Comparison of ENCODE assay signal across 7 cellular contexts in genomic region chr14:104723651-104724406, GRCh38. TPM values are rescaled to one million over a fixed set of nuclear protein-coding genes. Genes with fewer than 3 reads are reported as not detected.
DNase-seq lines count a peak whose midpoint lies in the region; ATAC-seq, FAIRE-seq and TF ChIP-seq lines count a peak whose summit lies in the region.

Gene ADSS1, plus strand, starts transcription at chr14:104724229. Its CDS starts 42 bp downstream, at chr14:104724271.

- H3K27me3 Mint-ChIP-seq in activated naive CD4-positive, alpha-beta T cell treated with anti-CD3 and anti-CD28 coated beads for 36 hours (ENCODE audit: low read depth): no peaks in the 10 kb centered on the region

- peak; percentile 94 for DNase-seq in GM12892 (ENCODE audit: insufficient read length)
- DNase-seq in RPMI8226: peak; percentile 70
- DNase-seq in activated naive CD4-positive, alpha-beta T cell treated with anti-CD3 and anti-CD28 coated beads for 36 hours: peak; percentile 53
- DNase-seq in cardiac muscle cell (ENCODE audit: low read depth in 1 of 2, low spot score in 1 of 2): peak; percentile 55 to 84
- DNase-seq in pons (ENCODE audit: low spot score): peak; percentile 46

- H3K36me3 ChIP-seq in cardiac muscle cell (no peaks in the 10 kb centered on the region), urinary bladder (ENCODE audit: insufficient read depth) (peaks cover 1% of the 10 kb centered on the region)

- no peaks in the 10 kb centered on the region for H3K9me3 Mint-ChIP-seq in activated naive CD4-positive, alpha-beta T cell treated with anti-CD3 and anti-CD28 coated beads for 36 hours

- TF ChIP-seq POLR2A in GM12892 (IDR thresholded peaks at IDR 0.05; ENCODE audit: low read depth, low read length): no peak

- no peak within 1 kb of the TSS for H3K27ac Mint-ChIP-seq in activated naive CD4-positive, alpha-beta T cell treated with anti-CD3 and anti-CD28 coated beads for 36 hours

- H3K27ac ChIP-seq in cardiac muscle cell (peak within 1 kb of the TSS; percentile 90), urinary bladder (ENCODE audit: low read depth) (peak within 1 kb of the TSS; percentile 40)

- H3K36me3 Mint-ChIP-seq in activated naive CD4-positive, alpha-beta T cell treated with anti-CD3 and anti-CD28 coated beads for 36 hours (ENCODE audit: low read depth): peaks cover 3% of the 10 kb centered on the region

- CTCF ChIA-PET in activated naive CD4-positive, alpha-beta T cell treated with anti-CD3 and anti-CD28 coated beads for 36 hours (lab: Charles Lee): interaction anchor here (0.8 to 1.4 kb wide), 5 partner anchors 15 to 119 kb away, joined by 3 to 4 read pairs (median 3); partner anchors contain the start of gene SIVA1

- peak; percentile 57 for FAIRE-seq in GM12892 (lab: Jason Lieb, UNC)

- H3K9me3 ChIP-seq in cardiac muscle cell (ENCODE audit: low read depth): no peaks in the 10 kb centered on the region

- intact Hi-C loops in activated naive CD4-positive, alpha-beta T cell treated with anti-CD3 and anti-CD28 coated beads for 36 hours (cut with micrococcal nuclease): loop anchor here (1.0 kb wide), 2 partner anchors 28 to 102 kb away; no protein-coding TSS in a partner anchor

- H3K4me1 ChIP-seq in cardiac muscle cell (ENCODE audit: low read depth) (peaks cover 23% of the 10 kb centered on the region), urinary bladder (ENCODE audit: insufficient read depth) (no peaks in the 10 kb centered on the region)

- no peaks in the 10 kb centered on the region for H3K4me1 Mint-ChIP-seq in activated naive CD4-positive, alpha-beta T cell treated with anti-CD3 and anti-CD28 coated beads for 36 hours (ENCODE audit: low read depth)

- H3K4me3 ChIP-seq in cardiac muscle cell (peak within 1 kb of the TSS; percentile 76), urinary bladder (ENCODE audit: low read depth, low read length) (peak within 1 kb of the TSS; percentile 78)

- 2% methylated on average over 82 of the region's 82 CpGs for WGBS in urinary bladder

- no peaks in the 10 kb centered on the region for H3K27me3 ChIP-seq in cardiac muscle cell

- H3K4me3 Mint-ChIP-seq in activated naive CD4-positive, alpha-beta T cell treated with anti-CD3 and anti-CD28 coated beads for 36 hours: peak within 1 kb of the TSS; percentile 71

- ATAC-seq in HG03066 (IDR thresholded peaks at IDR 0.05; ENCODE audit: low read depth, unreplicated experiment): peak; percentile 68

- TF ChIP-seq CTCF in cardiac muscle cell (IDR thresholded peaks at IDR 0.05; ENCODE audit: low read depth, low read length): peak; percentile 86

RNA-seq across cellular contexts. Expression of gene ADSS1, which starts in this region (rescaled TPM):
- not detected for polyA plus RNA-seq in GM12892 (2012; ENCODE audit: missing spikeins)
- total RNA-seq in activated naive CD4-positive, alpha-beta T cell treated with anti-CD3 and anti-CD28 coated beads for 36 hours: 1 to 10 TPM; 5.1 to 5.5 TPM
- total RNA-seq in cardiac muscle cell (53.8 and 63.8 TPM in 2 replicates), urinary bladder (5.4 TPM)
- polyA plus RNA-seq in cardiac muscle cell (53.4 and 73.3 TPM in 2 replicates), urinary bladder (8.4 TPM)

Comparison
In these comparisons a context has a peak if more than half of its experiments do, and no peak if none do; other contexts are left out.
1. Peak in every context shown above with its lines: DNase-seq, ATAC-seq, H3K4me3 ChIP-seq and H3K27ac ChIP-seq.